15 cellular contexts compared by ENCODE assay signal in genomic region chr14:61125314-61126082, GRCh38.
DNase-seq lines count a peak whose midpoint lies in the region; ATAC-seq, FAIRE-seq and TF ChIP-seq lines count a peak whose summit lies in the region.
"Had no signal": no experiment of that assay in that cellular context is flagged by ENCODE, and none has a peak within 500 bp of the region (broad histone marks: within the 10 kb centered on the region; RNA-seq: fewer than 3 reads in every experiment).

No MANE protein-coding gene starts in this region.

- no peak overlapping the region for H2AFZ ChIP-seq in HepG2 (ENCODE audit: low read length)
- peak overlapping the region; percentile 27 for H2AFZ ChIP-seq in keratinocyte (ENCODE audit: control insufficient read depth, low read length)

- POLR2A ChIA-PET in HepG2 (lab: Yijun Ruan, JAX): no interaction called here

- H3K36me3 ChIP-seq in HepG2 (replicated peaks in 1 of 2; ENCODE audit: control insufficient read depth in 1 of 2, insufficient read depth in 2 of 2, low read length in 2 of 2) (no peaks in the 10 kb centered on the region), right lobe of liver (no peaks in the 10 kb centered on the region), SJCRH30 (no peaks in the 10 kb centered on the region), keratinocyte (ENCODE audit: control insufficient read depth in 2 of 2, extremely low read depth in 1 of 2, insufficient read depth in 2 of 2, low read length in 2 of 2) (no peaks in the 10 kb centered on the region), ovary (no peaks in the 10 kb centered on the region)
- H3K36me3 ChIP-seq: neutrophil had no signal

- TF ChIP-seq EP300 in HepG2 (IDR thresholded peaks at IDR 0.05; ENCODE audit: low read depth in 2 of 2, low read length in 2 of 2): no peak
- no peak for TF ChIP-seq EP300 in HepG2 (CRISPR knock-in tag; IDR thresholded peaks at IDR 0.05; ENCODE audit: borderline replicate concordance)
- TF ChIP-seq EP300 in ovary (IDR thresholded peaks at IDR 0.05): no peak

- peaks cover 10% of the 10 kb centered on the region for H3K9me3 ChIP-seq in HepG2 (ENCODE audit: low read length)
- H3K9me3 ChIP-seq in right lobe of liver: no peaks in the 10 kb centered on the region
- no peaks in the 10 kb centered on the region for H3K9me3 ChIP-seq in SJCRH30 (replicated peaks)
- no peaks in the 10 kb centered on the region for H3K9me3 ChIP-seq in keratinocyte (ENCODE audit: control insufficient read depth, low read depth, low read length)
- no peaks in the 10 kb centered on the region for H3K9me3 ChIP-seq in ovary
- H3K9me3 ChIP-seq: neutrophil had no signal

- H3K4me1 ChIP-seq in HepG2 (ENCODE audit: insufficient read depth, low read length) (peaks cover 70% of the 10 kb centered on the region), right lobe of liver (peaks cover 0 to 9% (median 0%) of the 10 kb centered on the region in 4 donors), SJCRH30 (peaks cover 38% of the 10 kb centered on the region), keratinocyte (ENCODE audit: control insufficient read depth, extremely low read depth, insufficient read depth, low read length) (peaks cover 10% of the 10 kb centered on the region), ovary (ENCODE audit: insufficient read depth) (peaks cover 1% of the 10 kb centered on the region)

- H3K27ac ChIP-seq in HepG2 (ENCODE audit: extremely low read length, insufficient read depth, low read length) (no peak overlapping the region), right lobe of liver (no peak overlapping the region), SJCRH30 (peak overlapping the region; percentile 83), keratinocyte (ENCODE audit: control insufficient read depth, insufficient read depth, low read length) (no peak overlapping the region), ovary (no peak overlapping the region)
- H3K27ac ChIP-seq: neutrophil had no signal

- in situ Hi-C loops in HepG2 (cut with HindIII; ENCODE audit: extremely low pct_ligation_motif_present, low pct_unique_long_range_greater_than_20kb): no loop called here

- BruUV-seq in HepG2 (replicated peaks; lab: Mats Ljungman, UMichigan): no TSS peak

- H3K79me2 ChIP-seq in HepG2 (ENCODE audit: insufficient read depth, low read length) (no peaks in the 10 kb centered on the region), keratinocyte (ENCODE audit: control insufficient read depth, insufficient read depth, low read length) (no peaks in the 10 kb centered on the region)

- no peak overlapping the region for H3K4me3 ChIP-seq in HepG2 (replicated peaks in 1 of 3; ENCODE audit: insufficient read depth in 1 of 3, low read depth in 2 of 3, low read length in 3 of 3)
- H3K4me3 ChIP-seq in right lobe of liver: no peak overlapping the region
- H3K4me3 ChIP-seq in SJCRH30: no peak overlapping the region; the same call in 1 of the 2 replicates
- no peak overlapping the region for H3K4me3 ChIP-seq in keratinocyte (ENCODE audit: control insufficient read depth in 2 of 3, extremely low read depth in 1 of 3, insufficient read depth in 2 of 3, low read depth in 1 of 3, low read length in 3 of 3)
- no peak overlapping the region for H3K4me3 ChIP-seq in ovary

- intact Hi-C loops in HepG2 (cut with micrococcal nuclease; ENCODE audit: unreplicated experiment): no loop called here
- intact Hi-C loops in right lobe of liver (cut with DNase I): no loop called here
- intact Hi-C loops in ovary (cut with DNase I): no loop called here

- CTCF ChIA-PET in HepG2 (lab: Yijun Ruan, JAX; ENCODE audit: low intra/inter-chr PET ratio, low total read pairs): no interaction called here

- no peaks in the 10 kb centered on the region; a peak in 1 of 5 replicates for H3K27me3 ChIP-seq in HepG2 (ENCODE audit: control insufficient read depth in 1 of 2, insufficient read depth in 2 of 2, low read length in 2 of 2)
- H3K27me3 ChIP-seq in right lobe of liver: no peaks in the 10 kb centered on the region
- H3K27me3 ChIP-seq in SJCRH30: no peaks in the 10 kb centered on the region
- H3K27me3 ChIP-seq in keratinocyte (ENCODE audit: control insufficient read depth, extremely low read depth, insufficient read depth, low read length): no peaks in the 10 kb centered on the region
- H3K27me3 ChIP-seq in ovary: no peaks in the 10 kb centered on the region

- TF ChIP-seq RAD21 in HepG2 (CRISPR knock-in tag; IDR thresholded peaks at IDR 0.05): no peak

- dilution Hi-C loops in keratinocyte (cut with MboI; ENCODE audit: extremely low pct_ligation_motif_present, low sequenced_read_pairs): no loop called here

- WGBS in HepG2 (ENCODE audit: low lambda C conversion rate): 70% methylated on average over 5 of the region's 8 CpGs
- 66% methylated on average over 4 of the region's 8 CpGs for WGBS in right lobe of liver (ENCODE audit: insufficient coverage, low coverage, low lambda C conversion rate, missing lambda C conversion rate)
- 44 to 48% (median 46%) methylated on average over 8 of the region's 8 CpGs for WGBS in ovary, 3 donors

- H3K9ac ChIP-seq in HepG2 (ENCODE audit: insufficient read depth, low read depth, low read length) (no peak overlapping the region), keratinocyte (ENCODE audit: control insufficient read depth, extremely low read depth, insufficient read depth, low read length) (no peak overlapping the region)

- FAIRE-seq in HepG2 (lab: Jason Lieb, UNC): no peak
- FAIRE-seq in keratinocyte (lab: Jason Lieb, UNC): peak; percentile 29
- peak; percentile 56 for FAIRE-seq in urothelium cell line (lab: Jason Lieb, UNC)

- peak; percentile 16; the same call in 2 of the 3 replicates for ATAC-seq in HepG2
- no peak for ATAC-seq in right lobe of liver

- H3K4me2 ChIP-seq in HepG2 (ENCODE audit: low read depth, low read length) (peak overlapping the region; percentile 44; the same call in 1 of the 2 replicates), keratinocyte (ENCODE audit: control insufficient read depth, extremely low read depth, insufficient read depth, low read depth, low read length) (peak overlapping the region; percentile 17)

- no peak for DNase-seq in HepG2 (ENCODE audit: low spot score)
- DNase-seq in right lobe of liver: no peak
- DNase-seq in SJCRH30: peak in 1 of 2 experiments; percentile 62
- no peak for DNase-seq in keratinocyte (ENCODE audit: low read depth, low spot score)
- no peak for DNase-seq in urothelium cell line (ENCODE audit: low spot score)
- DNase-seq in AG08395 (ENCODE audit: low spot score): no peak
- no peak for DNase-seq in ureter (ENCODE audit: low spot score)
- no peak for DNase-seq in ovary
- DNase-seq: activated CD8-positive, alpha-beta memory T cell treated with anti-CD3 and anti-CD28 coated beads for 24 hours; activated effector memory CD4-positive, alpha-beta T cell treated with anti-CD3 and anti-CD28 coated beads, Interleukin-2, amount 50 U/mL, for 16 hours; AML-193; anterior cingulate cortex; KG1; NCI-H1930 had no signal

- no peaks in the 10 kb centered on the region for H4K20me1 ChIP-seq in HepG2 (ENCODE audit: insufficient read depth, low read length)
- H4K20me1 ChIP-seq in keratinocyte (ENCODE audit: control insufficient read depth, extremely low read depth, insufficient read depth, low read length): no peaks in the 10 kb centered on the region

- no peak for TF ChIP-seq CTCF in HepG2 (CRISPR knock-in tag; IDR thresholded peaks at IDR 0.05)
- TF ChIP-seq CTCF in right lobe of liver (IDR thresholded peaks at IDR 0.05): no peak
- no peak for TF ChIP-seq CTCF in keratinocyte (optimal IDR thresholded peaks at IDR 0.05 in 1 of 3, IDR thresholded peaks at IDR 0.05 in 1 of 3, conservative IDR thresholded peaks at IDR 0.05 in 1 of 3; ENCODE audit: extremely low read depth in 1 of 3, insufficient read depth in 2 of 3, low read length in 3 of 3)
- no peak for TF ChIP-seq CTCF in ovary (IDR thresholded peaks at IDR 0.05)

- TF ChIP-seq POLR2A in HepG2 (IDR thresholded peaks at IDR 0.05; ENCODE audit: insufficient read depth in 1 of 2, low read depth in 2 of 2, low read length in 2 of 2) (no peak), right lobe of liver (IDR thresholded peaks at IDR 0.05) (no peak), ovary (IDR thresholded peaks at IDR 0.05) (no peak)

- no peaks in the 10 kb centered on the region for H3K9me1 ChIP-seq in keratinocyte (ENCODE audit: control insufficient read depth, extremely low read depth, insufficient read depth, low read length)

TF ChIP-seq in HepG2, 621 proteins besides CTCF, POLR2A, EP300 and RAD21:
- TF ChIP-seq ZNF496 (CRISPR knock-in tag; IDR thresholded peaks at IDR 0.05; ENCODE audit: insufficient replicate concordance) (no peak), ZNF17 (CRISPR knock-in tag; IDR thresholded peaks at IDR 0.05) (no peak), CEBPB (IDR thresholded peaks at IDR 0.05; ENCODE audit: borderline replicate concordance, low read depth, low read length) (no peak), THRA (CRISPR knock-in tag; IDR thresholded peaks at IDR 0.05; ENCODE audit: borderline replicate concordance) (no peak), ZNF879 (CRISPR knock-in tag; IDR thresholded peaks at IDR 0.05) (no peak), ZNF841 (CRISPR knock-in tag; IDR thresholded peaks at IDR 0.05; ENCODE audit: borderline replicate concordance) (0 out of 2 replicates have a peak, but pooled peaks have one; percentile 26)
